Comparison of ENCODE assay signal across 30 cellular contexts in genomic region chr15:48986240-48986639, GRCh38.
"Had no signal": no experiment of that assay in that cellular context is flagged by ENCODE, and none has a peak within 500 bp of the region (broad histone marks: within the 10 kb centered on the region; RNA-seq: fewer than 3 reads in every experiment).

No MANE protein-coding gene starts in this region.

- H3K27me3 ChIP-seq: neural progenitor cell, right atrium auricular region, stomach, suprapubic skin, tibial artery, uterus had no signal

- H3K9me3 ChIP-seq: lower lobe of right lung, neutrophil, psoas muscle, right atrium auricular region, stomach, suprapubic skin, thoracic aorta, tibial artery, uterus had no signal

- H3K36me3 ChIP-seq: neural progenitor cell, thoracic aorta, uterus had no signal

- H3K27ac ChIP-seq: lower lobe of right lung, neural progenitor cell, neutrophil, parathyroid adenoma, psoas muscle, right atrium auricular region, skin epidermis, stomach, suprapubic skin, uterus had no signal

- H3K79me2 ChIP-seq: parathyroid adenoma had no signal

- FAIRE-seq: islet of Langerhans, kidney had no signal

- H3K4me1 ChIP-seq: lower lobe of right lung, neural progenitor cell, parathyroid adenoma, psoas muscle had no signal

- DNase-seq: hypothalamus; immature natural killer cell; kidney; left ventricle myocardium superior; lower lobe of right lung; mammary epithelial cell; mesenchymal stem cell; naive B cell; natural killer cell; nephron progenitor cell; occipital lobe; psoas muscle; stimulated activated CD4-positive, alpha-beta T cell treated with anti-CD3 and anti-CD28 coated beads, Interleukin-12 subunit alpha, Interleukin-12 subunit beta, amount 100 ng/mL, for 4 hours; stimulated activated CD4-positive, alpha-beta T cell treated with anti-CD3 and anti-CD28 coated beads, Interleukin-15, amount 100 ng/mL, for 24 hours; stimulated activated CD4-positive, alpha-beta T cell treated with anti-CD3 and anti-CD28 coated beads, Interleukin-2, amount 100 ng/mL, for 24 hours; stimulated activated CD4-positive, alpha-beta T cell treated with anti-CD3 and anti-CD28 coated beads, Interleukin-4, amount 100 ng/mL, for 1 hour; stimulated activated naive B cell treated with anti-CD40 and anti-IgM and Interleukin-4, amounts not matched to agents 10 μg/mL and 1 μg/mL and 100 μg/mL, for 72 hours; stimulated activated naive CD8-positive, alpha-beta T cell treated with anti-CD3 and anti-CD28 coated beads, Interleukin-15, Interleukin-2, amounts not matched to agents 100 U/mL and 50 U/mL, for 24 hours; stomach; tibial artery; uterus had no signal

- H3K4me2 ChIP-seq: neural progenitor cell had no signal

- H2AFZ ChIP-seq: neural progenitor cell, parathyroid adenoma had no signal

- H3K4me3 ChIP-seq: lower lobe of right lung, neural progenitor cell, psoas muscle, right atrium auricular region, skin epidermis, stomach, suprapubic skin, thoracic aorta, tibial artery, uterus had no signal

- ATAC-seq: left ventricle myocardium superior; natural killer cell; psoas muscle; sciatic nerve; stimulated activated naive B cell treated with anti-CD40 and anti-IgM and Interleukin-4, amounts not matched to agents 10 μg/mL and 1 μg/mL and 100 μg/mL, for 72 hours; stimulated activated naive CD8-positive, alpha-beta T cell treated with anti-CD3 and anti-CD28 coated beads, Interleukin-15, Interleukin-2, amounts not matched to agents 100 U/mL and 50 U/mL, for 24 hours had no signal

- H3K9ac ChIP-seq: neural progenitor cell, parathyroid adenoma had no signal
